Comparison of ENCODE assay signal across 36 cellular contexts in genomic region chr12:63084501-63084900, GRCh38.
"Had no signal": no experiment of that assay in that cellular context is flagged by ENCODE, and none has a peak within 500 bp of the region (broad histone marks: within the 10 kb centered on the region; RNA-seq: fewer than 3 reads in every experiment).

No MANE protein-coding gene starts in this region.

- H3K4me1 ChIP-seq: adrenal gland, body of pancreas, breast epithelium had no signal

- H3K27ac Mint-ChIP-seq: activated B cell treated with CpG ODN at 0.5 μM for 24 hours; activated CD4-positive, alpha-beta memory T cell treated with anti-CD3 and anti-CD28 coated beads for 36 hours; activated CD4-positive, alpha-beta T cell treated with anti-CD3 and anti-CD28 coated beads, Interleukin-2, amount 10 ng/mL, durations not matched to agents 24 days and 14 days; activated CD8-positive, alpha-beta T cell treated with anti-CD3 and anti-CD28 coated beads for 36 hours; activated naive CD4-positive, alpha-beta T cell treated with anti-CD3 and anti-CD28 coated beads for 36 hours; activated naive CD4-positive, alpha-beta T cell treated with anti-CD3 and anti-CD28 coated beads, Interleukin-2, amount 50 U/mL, for 72 hours; activated naive CD8-positive, alpha-beta T cell treated with anti-CD3 and anti-CD28 coated beads for 36 hours; activated T-cell treated with anti-CD3 and anti-CD28 coated beads, Interleukin-2, amount 50 U/mL, for 72 hours; activated T-helper 1 cell treated with anti-CD3 and anti-CD28 coated beads, Interleukin-12 subunit alpha, Interleukin-12 subunit beta, Interleukin-2, Interleukin-4 antibody, amounts not matched to agents 30 ng/mL and 10 ng/mL and 1 ng/mL, durations not matched to agents 14 hours and 24 hours and 36 hours; activated T-helper 17 cell treated with anti-CD3 and anti-CD28 coated beads, Interleukin-2, amount 50 U/mL, for 72 hours; T-helper 1 cell treated with Interleukin-12 subunit alpha and Interleukin-12 subunit beta and Interleukin-4 antibody, amounts not matched to agents 30 μg/mL and 1 μg/mL, for 36 hours; T-helper 2 cell treated with Interferon-gamma antibody and Interleukin-4, amounts not matched to agents 5 μg/mL and 100 μg/mL, for 36 hours had no signal

- DNase-seq: activated B cell treated with CpG ODN at 0.5 μM for 24 hours; activated CD4-positive, alpha-beta memory T cell treated with anti-CD3 and anti-CD28 coated beads for 36 hours; activated CD4-positive, alpha-beta T cell treated with anti-CD3 and anti-CD28 coated beads for 4 hours; activated CD4-positive, alpha-beta T cell treated with anti-CD3 and anti-CD28 coated beads, Interleukin-2, amount 10 ng/mL, durations not matched to agents 24 days and 14 days; activated CD4-positive, alpha-beta T cell treated with anti-CD3 and anti-CD28 coated beads, Interleukin-2, amount 50 U/mL, for 1 hour; activated CD4-positive, alpha-beta T cell treated with anti-CD3 and anti-CD28 coated beads, Interleukin-2, amount 50 U/mL, for 4 hours; activated CD4-positive, CD25-positive, alpha-beta regulatory T cell treated with anti-CD3 and anti-CD28 coated beads, Interleukin-2, amount 50 U/mL, for 72 hours; activated CD8-positive, alpha-beta memory T cell treated with anti-CD3 and anti-CD28 coated beads, Interleukin-2, amount 50 U/mL, for 4 hours; activated CD8-positive, alpha-beta T cell treated with anti-CD3 and anti-CD28 coated beads for 36 hours; activated effector memory CD4-positive, alpha-beta T cell treated with anti-CD3 and anti-CD28 coated beads, Interleukin-2, amount 50 U/mL, for 16 hours; activated gamma-delta T cell treated with Interleukin-2 at 50 U/mL for 16 hours; activated naive CD4-positive, alpha-beta T cell; activated naive CD4-positive, alpha-beta T cell treated with anti-CD3 and anti-CD28 coated beads for 36 hours; activated naive CD4-positive, alpha-beta T cell treated with anti-CD3 and anti-CD28 coated beads, Interleukin-2, amount 50 U/mL, for 16 hours; activated naive CD8-positive, alpha-beta T cell treated with anti-CD3 and anti-CD28 coated beads for 36 hours; activated T-cell treated with anti-CD3 and anti-CD28 coated beads for 4 hours; activated T-cell treated with anti-CD3 and anti-CD28 coated beads, Interleukin-2, amount 50 U/mL, for 1 hour; activated T-cell treated with anti-CD3 and anti-CD28 coated beads, Interleukin-2, amount 50 U/mL, for 4 hours; activated T-cell treated with anti-CD3 and anti-CD28 coated beads, Interleukin-2, amount 50 U/mL, for 72 hours; adrenal gland; amniotic stem cell; aorta; body of pancreas; brain microvascular endothelial cell; central memory CD4-positive, alpha-beta T cell; T-helper 1 cell; T-helper 2 cell; T-helper 9 cell had no signal

- H3K27me3 Mint-ChIP-seq: activated CD4-positive, alpha-beta memory T cell treated with anti-CD3 and anti-CD28 coated beads for 36 hours; activated CD4-positive, alpha-beta T cell treated with anti-CD3 and anti-CD28 coated beads, Interleukin-2, amount 10 ng/mL, durations not matched to agents 24 days and 14 days had no signal

- H3K4me3 Mint-ChIP-seq: activated B cell treated with CpG ODN at 0.5 μM for 24 hours; activated CD4-positive, alpha-beta memory T cell treated with anti-CD3 and anti-CD28 coated beads for 36 hours; activated CD4-positive, alpha-beta T cell treated with anti-CD3 and anti-CD28 coated beads, Interleukin-2, amount 10 ng/mL, durations not matched to agents 24 days and 14 days; activated CD8-positive, alpha-beta T cell treated with anti-CD3 and anti-CD28 coated beads for 36 hours; activated naive CD4-positive, alpha-beta T cell treated with anti-CD3 and anti-CD28 coated beads for 36 hours; activated naive CD8-positive, alpha-beta T cell treated with anti-CD3 and anti-CD28 coated beads for 36 hours; activated T-cell treated with anti-CD3 and anti-CD28 coated beads, Interleukin-2, amount 50 U/mL, for 4 hours; activated T-cell treated with anti-CD3 and anti-CD28 coated beads, Interleukin-2, amount 50 U/mL, for 72 hours; activated T-helper 1 cell treated with anti-CD3 and anti-CD28 coated beads, Interleukin-12 subunit alpha, Interleukin-12 subunit beta, Interleukin-2, Interleukin-4 antibody, amounts not matched to agents 30 ng/mL and 10 ng/mL and 1 ng/mL, durations not matched to agents 14 hours and 24 hours and 36 hours; activated T-helper 17 cell treated with anti-CD3 and anti-CD28 coated beads, Interleukin-2, amount 50 U/mL, for 72 hours; T-helper 1 cell treated with Interleukin-12 subunit alpha and Interleukin-12 subunit beta and Interleukin-4 antibody, amounts not matched to agents 30 μg/mL and 1 μg/mL, for 36 hours; T-helper 2 cell treated with Interferon-gamma antibody and Interleukin-4, amounts not matched to agents 5 μg/mL and 100 μg/mL, for 36 hours had no signal

- H3K36me3 ChIP-seq: adrenal gland, brain microvascular endothelial cell, breast epithelium had no signal

- H3K36me3 Mint-ChIP-seq: activated CD4-positive, alpha-beta memory T cell treated with anti-CD3 and anti-CD28 coated beads for 36 hours; activated naive CD8-positive, alpha-beta T cell treated with anti-CD3 and anti-CD28 coated beads for 36 hours had no signal

- H3K4me3 ChIP-seq: adrenal gland, body of pancreas, breast epithelium had no signal

- FAIRE-seq: astrocyte, TTC549 had no signal

- H3K27ac ChIP-seq: adrenal gland, body of pancreas, brain microvascular endothelial cell, breast epithelium had no signal

- H3K9me3 ChIP-seq: adrenal gland, body of pancreas, breast epithelium had no signal

- H3K9me3 Mint-ChIP-seq: activated B cell treated with CpG ODN at 0.5 μM for 24 hours; activated CD4-positive, alpha-beta memory T cell treated with anti-CD3 and anti-CD28 coated beads for 36 hours; activated CD4-positive, alpha-beta T cell treated with anti-CD3 and anti-CD28 coated beads, Interleukin-2, amount 10 ng/mL, durations not matched to agents 24 days and 14 days; activated CD8-positive, alpha-beta T cell treated with anti-CD3 and anti-CD28 coated beads for 36 hours; activated naive CD4-positive, alpha-beta T cell treated with anti-CD3 and anti-CD28 coated beads for 36 hours; activated naive CD4-positive, alpha-beta T cell treated with anti-CD3 and anti-CD28 coated beads, Interleukin-2, amount 50 U/mL, for 72 hours; activated naive CD8-positive, alpha-beta T cell treated with anti-CD3 and anti-CD28 coated beads for 36 hours; activated T-cell treated with anti-CD3 and anti-CD28 coated beads, Interleukin-2, amount 50 U/mL, for 4 hours; activated T-cell treated with anti-CD3 and anti-CD28 coated beads, Interleukin-2, amount 50 U/mL, for 72 hours; activated T-helper 1 cell treated with anti-CD3 and anti-CD28 coated beads, Interleukin-12 subunit alpha, Interleukin-12 subunit beta, Interleukin-2, Interleukin-4 antibody, amounts not matched to agents 30 ng/mL and 10 ng/mL and 1 ng/mL, durations not matched to agents 14 hours and 24 hours and 36 hours; T-helper 1 cell treated with Interleukin-12 subunit alpha and Interleukin-12 subunit beta and Interleukin-4 antibody, amounts not matched to agents 30 μg/mL and 1 μg/mL, for 36 hours; T-helper 2 cell treated with Interferon-gamma antibody and Interleukin-4, amounts not matched to agents 5 μg/mL and 100 μg/mL, for 36 hours had no signal

- H3K27me3 ChIP-seq: adrenal gland, body of pancreas, brain microvascular endothelial cell, breast epithelium had no signal

- H3K4me1 Mint-ChIP-seq: activated B cell treated with CpG ODN at 0.5 μM for 24 hours; activated CD4-positive, alpha-beta T cell treated with anti-CD3 and anti-CD28 coated beads, Interleukin-2, amount 10 ng/mL, durations not matched to agents 24 days and 14 days; activated naive CD8-positive, alpha-beta T cell treated with anti-CD3 and anti-CD28 coated beads for 36 hours; activated T-helper 17 cell treated with anti-CD3 and anti-CD28 coated beads, Interleukin-2, amount 50 U/mL, for 72 hours had no signal
